10 cellular contexts compared by ENCODE assay signal in the genomic region with DNA sequence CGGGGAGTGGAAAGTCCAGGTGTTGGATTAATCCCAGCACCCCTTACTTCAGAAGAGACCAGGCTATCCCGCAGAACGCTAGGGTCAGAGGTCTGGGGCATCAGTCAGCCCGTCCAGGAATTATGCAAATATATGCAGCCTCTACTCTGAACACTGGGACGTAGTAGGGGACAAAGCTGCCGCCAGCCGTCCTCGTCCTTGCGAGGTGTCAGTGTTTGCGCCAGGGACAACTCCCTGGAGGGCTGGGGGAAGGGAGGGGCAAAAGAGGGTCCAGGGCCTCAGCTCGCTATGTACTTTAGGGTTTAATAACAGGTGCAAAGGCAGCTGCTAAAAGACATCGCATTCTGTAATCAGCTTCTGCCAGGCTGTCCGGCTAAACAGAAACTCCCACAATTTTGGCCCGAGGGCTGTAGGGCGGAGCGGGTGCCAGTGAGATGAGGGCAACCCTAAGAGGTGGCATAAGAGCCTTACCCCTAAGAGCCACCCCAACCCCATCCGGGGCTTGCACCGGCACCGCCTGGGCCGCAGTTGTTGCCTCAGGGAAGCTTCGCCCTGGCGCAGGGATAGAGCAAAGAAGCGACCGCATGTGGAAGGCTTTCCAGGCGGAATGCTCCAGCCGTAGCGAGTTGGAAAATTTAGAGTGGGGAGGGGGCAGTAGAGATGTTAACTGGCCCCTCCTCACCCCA. TPM values are rescaled to one million over a fixed set of nuclear protein-coding genes. Genes with fewer than 3 reads are reported as not detected.
DNase-seq lines count a peak whose midpoint lies in the region; ATAC-seq and TF ChIP-seq lines count a peak whose summit lies in the region.
"Had no signal": no experiment of that assay in that cellular context is flagged by ENCODE, and none has a peak within 500 bp of the region (broad histone marks: within the 10 kb centered on the region; RNA-seq: fewer than 3 reads in every experiment).

No MANE protein-coding gene starts in this region.

- H3K27me3 ChIP-seq in trophoblast cell (ENCODE audit: insufficient read depth, low read length), result peaks cover 3% of the 10 kb centered on the region

- H4K8ac ChIP-seq in trophoblast cell (ENCODE audit: low read depth, low read length), result peak overlapping the region; percentile 49

- H2BK12ac ChIP-seq in trophoblast cell (ENCODE audit: low read length), result peak overlapping the region; percentile 61

- peak overlapping the region; percentile 19 for H3K18ac ChIP-seq in trophoblast cell (ENCODE audit: low read length)

- no peak for TF ChIP-seq CTCF in WI38 (IDR thresholded peaks at IDR 0.05; ENCODE audit: low read depth, low read length)

- H3K4me3 ChIP-seq in WI38 (ENCODE audit: low read depth, low read length), result peak overlapping the region; percentile 56
- H3K4me3 ChIP-seq in trophoblast cell (ENCODE audit: low read depth, low read length), result no peak overlapping the region

- intact Hi-C loops in left cardiac atrium (cut with DNase I), result loop anchor here in 1 of 2 donors (5.0 kb wide), 1 partner anchor 471 kb away; no protein-coding TSS in a partner anchor

- peaks cover 27 to 34% of the 10 kb centered on the region in 2 experiments for H3K4me1 ChIP-seq in trophoblast cell (ENCODE audit: control insufficient read depth in 1 of 2, insufficient read depth in 2 of 2, low read length in 2 of 2)

- H4K12ac ChIP-seq in trophoblast cell (ENCODE audit: low read depth, low read length), result no peak overlapping the region

- H3K23ac ChIP-seq in trophoblast cell (ENCODE audit: low read length), result no peak overlapping the region

- no peak overlapping the region for H3K4ac ChIP-seq in trophoblast cell (ENCODE audit: low read depth, low read length)

- H2BK120ac ChIP-seq in trophoblast cell (ENCODE audit: insufficient read depth, low read length, poor library complexity), result peak overlapping the region; percentile 2

- peak overlapping the region; percentile 13 for H2AFZ ChIP-seq in trophoblast cell (ENCODE audit: insufficient read depth, low read length, poor library complexity)

- WGBS in trophoblast cell (ENCODE audit: extremely low coverage, insufficient coverage, insufficient read length), result no CpG with 5 or more reads among the region's 27 CpGs

- H3K9me3 ChIP-seq in trophoblast cell (ENCODE audit: insufficient read depth, low read depth, low read length), result no peaks in the 10 kb centered on the region

- H3K14ac ChIP-seq in trophoblast cell (ENCODE audit: low read length), result peak overlapping the region; percentile 55

- peak overlapping the region; percentile 71 for H4K91ac ChIP-seq in trophoblast cell (ENCODE audit: low read depth, low read length)

- H3K79me2 ChIP-seq in trophoblast cell (ENCODE audit: control insufficient read depth, insufficient read depth, low read length, poor library complexity), result peaks cover 15% of the 10 kb centered on the region

- DNase-seq in GM03348 (ENCODE audit: low spot score), result peak; percentile 52
- DNase-seq in left cardiac atrium, result peak; percentile 59
- DNase-seq in trophoblast cell, result no peak
- no peak for DNase-seq in MV-4-11 (lab: John Stamatoyannopoulos, UW)
- no peak for DNase-seq in activated effector memory CD4-positive, alpha-beta T cell treated with Interleukin-2 at 50 U/mL for 16 hours
- DNase-seq in activated naive CD4-positive, alpha-beta T cell treated with Interleukin-2 at 50 U/mL for 16 hours, result no peak

- peaks cover 55% of the 10 kb centered on the region for H3K79me1 ChIP-seq in trophoblast cell (ENCODE audit: low read length)

- H3K36me3 ChIP-seq in trophoblast cell (ENCODE audit: control insufficient read depth in 1 of 2, insufficient read depth in 2 of 2, low read length in 2 of 2), result no peaks in the 10 kb centered on the region

- peak overlapping the region; percentile 97 for H3K27ac ChIP-seq in trophoblast cell (ENCODE audit: low read depth, low read length)

- H2BK5ac ChIP-seq in trophoblast cell (ENCODE audit: low read depth, low read length, poor library complexity), result peak overlapping the region; percentile 15

- H3K9ac ChIP-seq in trophoblast cell (ENCODE audit: low read length), result peak overlapping the region; percentile 17

- no peak overlapping the region for H2AK5ac ChIP-seq in trophoblast cell (ENCODE audit: low read length)

- H3K4me2 ChIP-seq in trophoblast cell (ENCODE audit: low read length), result peak overlapping the region; percentile 89

- ATAC-seq in left cardiac atrium, result peak; percentile 14 to 17
- ATAC-seq in GM18520 (IDR thresholded peaks at IDR 0.05; ENCODE audit: unreplicated experiment), result no peak
- ATAC-seq: stimulated activated memory B cell treated with anti-CD40 and anti-IgM and Interleukin-4, amounts not matched to agents 10 μg/mL and 1 μg/mL and 100 μg/mL, for 72 hours had no signal

RNA-seq across cellular contexts. Expression of a gene that starts 8.4 kb away (rescaled TPM):
- 10 to 100 TPM; 63.2 to 75.1 TPM for total RNA-seq in left cardiac atrium
- 12.4 and 13.9 TPM in 2 replicates for polyA plus RNA-seq in trophoblast cell (2013)
- total RNA-seq: mononuclear cell had no signal

Comparison
In these comparisons a context has a peak if more than half of its experiments do, and no peak if none do; other contexts are left out.
1. DNase-seq: peak in GM03348 (single experiment) and left cardiac atrium (single experiment); none in trophoblast cell (0 of 2), MV-4-11 (single experiment), activated effector memory CD4-positive, alpha-beta T cell treated with Interleukin-2 at 50 U/mL for 16 hours (single experiment) and activated naive CD4-positive, alpha-beta T cell treated with Interleukin-2 at 50 U/mL for 16 hours (single experiment).